8 cellular contexts compared by ENCODE assay signal in the genomic region with DNA sequence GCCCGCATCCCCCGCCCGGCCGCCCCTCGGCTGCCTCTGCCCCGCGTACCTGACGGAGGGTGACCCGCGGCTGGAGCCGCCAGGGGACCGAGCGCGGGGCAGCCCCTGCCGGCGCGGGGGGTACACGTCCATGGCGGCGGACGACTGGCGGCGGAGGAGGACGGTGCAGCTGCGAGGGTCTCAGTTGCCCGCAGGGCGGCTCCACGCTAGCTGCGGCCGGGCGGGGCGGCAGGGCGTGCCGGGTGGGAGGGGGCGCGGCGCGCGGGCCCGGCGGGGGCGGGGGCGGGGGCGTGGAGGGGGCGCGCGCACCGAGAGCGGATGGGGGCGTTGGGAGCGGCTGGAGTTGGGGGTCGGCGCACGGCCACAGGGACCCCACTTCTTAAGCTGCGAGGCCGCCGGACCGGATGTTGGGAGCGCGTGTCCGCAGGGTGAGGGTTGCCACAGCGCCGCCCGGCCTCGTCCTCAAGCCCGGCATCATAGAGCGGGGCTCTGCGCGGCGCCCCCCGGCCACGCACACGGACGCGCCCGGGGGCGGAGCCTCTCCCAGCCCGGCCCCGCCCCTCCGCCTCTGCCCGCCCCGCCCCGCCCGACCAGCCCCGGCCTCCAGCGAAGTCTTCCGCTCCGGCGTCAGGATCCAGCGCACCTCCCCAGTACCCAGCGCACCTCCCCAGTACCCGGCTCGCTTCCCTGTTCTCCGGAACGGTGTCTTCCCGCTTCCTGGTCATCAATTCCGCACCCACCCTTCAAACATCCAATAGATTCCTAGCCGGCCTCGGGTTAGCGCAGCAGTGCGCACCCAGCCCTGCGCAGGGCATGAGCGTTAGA. TPM values are rescaled to one million over a fixed set of nuclear protein-coding genes. Genes with fewer than 3 reads are reported as not detected.
DNase-seq lines count a peak whose midpoint lies in the region; ATAC-seq and TF ChIP-seq lines count a peak whose summit lies in the region.

TSS of gene DNAAF9 (minus strand) at position 244 of the 825 bp plus-strand sequence. CDS start at position 132, 112 bp downstream.

- peak; percentile 52 for TF ChIP-seq POLR2A in prostate gland (IDR thresholded peaks at IDR 0.05)
- TF ChIP-seq POLR2A in upper lobe of left lung (IDR thresholded peaks at IDR 0.05), result peak in 2 of 4 donors; percentile 55 to 66

- intact Hi-C loops in CD4-positive, alpha-beta T cell (cut with DNase I, micrococcal nuclease), result loop anchor here (5.0 kb wide), 4 partner anchors 200 to 755 kb away; partner anchors contain the start of genes IDH3B (in 1 of the 2), ITPA (in 1 of the 2), MRPS26 (in 1 of the 2) and NOP56 (in 1 of the 2)
- intact Hi-C loops in left ventricle myocardium inferior (cut with micrococcal nuclease) (no loop called here), prostate gland (cut with DNase I) (loop anchor here (5.0 kb wide), 1 partner anchor 65 kb away; the partner anchor contains the start of gene ATRN)

- peaks cover 39% of the 10 kb centered on the region for H3K4me1 ChIP-seq in left ventricle myocardium inferior
- no peaks in the 10 kb centered on the region for H3K4me1 ChIP-seq in prostate gland (replicated peaks)
- peaks cover 8 to 27% (median 18%) of the 10 kb centered on the region in 4 donors for H3K4me1 ChIP-seq in upper lobe of left lung

- CTCF ChIA-PET in CD4-positive, alpha-beta T cell (lab: Charles Lee), result no interaction called here

- peak within 1 kb of the TSS; percentile 92 for H3K27ac Mint-ChIP-seq in CD4-positive, alpha-beta T cell

- under 1% methylated on average over 38 of the region's 103 CpGs for WGBS in prostate gland
- WGBS in upper lobe of left lung, 2 donors, result 1% methylated on average over 28 to 48 of the region's 103 CpGs

- H3K27ac ChIP-seq in CD4-positive, alpha-beta T cell (ENCODE audit: low read depth, low read length), result peak within 1 kb of the TSS; percentile 65
- H3K27ac ChIP-seq in left ventricle myocardium inferior (replicated peaks), result peak within 1 kb of the TSS; percentile 93
- peak within 1 kb of the TSS; percentile 88 to 94 for H3K27ac ChIP-seq in prostate gland
- H3K27ac ChIP-seq in upper lobe of left lung, result peak within 1 kb of the TSS; percentile 88 to 93 (median 91)

- POLR2A ChIA-PET in CD4-positive, alpha-beta T cell (lab: Charles Lee), result interaction anchor here (0.6 to 1.6 kb wide), 10 partner anchors 10 to 756 kb away, joined by 3 to 20 read pairs (median 4); partner anchors contain the start of genes ATRN and IDH3B

- TF ChIP-seq CTCF in CD4-positive, alpha-beta T cell (IDR thresholded peaks at IDR 0.05), result peak; percentile 32
- TF ChIP-seq CTCF in left ventricle myocardium inferior (IDR thresholded peaks at IDR 0.05; ENCODE audit: borderline replicate concordance) (peak; percentile 63), prostate gland (IDR thresholded peaks at IDR 0.05) (peak in 2 of 4 experiments; percentile 34 to 41), upper lobe of left lung (IDR thresholded peaks at IDR 0.05) (peak; percentile 58 to 95 (median 73))

- H3K9me3 Mint-ChIP-seq in CD4-positive, alpha-beta T cell, result no peaks in the 10 kb centered on the region

- H3K36me3 ChIP-seq in MG63, result no peaks in the 10 kb centered on the region
- no peaks in the 10 kb centered on the region for H3K36me3 ChIP-seq in left ventricle myocardium inferior
- H3K36me3 ChIP-seq in prostate gland, result no peaks in the 10 kb centered on the region
- H3K36me3 ChIP-seq in upper lobe of left lung, result no peaks in the 10 kb centered on the region

- H3K27me3 ChIP-seq in CD4-positive, alpha-beta T cell (ENCODE audit: control insufficient read depth, insufficient read depth, low read length), result no peaks in the 10 kb centered on the region
- H3K27me3 ChIP-seq in MG63 (no peaks in the 10 kb centered on the region), left ventricle myocardium inferior (ENCODE audit: low read depth) (no peaks in the 10 kb centered on the region), prostate gland (replicated peaks; ENCODE audit: insufficient read depth) (no peaks in the 10 kb centered on the region), upper lobe of left lung (no peaks in the 10 kb centered on the region)

- no peaks in the 10 kb centered on the region for H3K27me3 Mint-ChIP-seq in CD4-positive, alpha-beta T cell

- H3K4me3 Mint-ChIP-seq in CD4-positive, alpha-beta T cell, result peak within 1 kb of the TSS; percentile 99

- H3K9me3 ChIP-seq in CD4-positive, alpha-beta T cell (ENCODE audit: control insufficient read depth, low read length), result no peaks in the 10 kb centered on the region
- H3K9me3 ChIP-seq in MG63, result no peaks in the 10 kb centered on the region
- no peaks in the 10 kb centered on the region for H3K9me3 ChIP-seq in left ventricle myocardium inferior (replicated peaks)
- no peaks in the 10 kb centered on the region for H3K9me3 ChIP-seq in prostate gland
- H3K9me3 ChIP-seq in upper lobe of left lung, result no peaks in the 10 kb centered on the region

- H3K4me1 Mint-ChIP-seq in CD4-positive, alpha-beta T cell (ENCODE audit: low read depth), result peaks cover 32% of the 10 kb centered on the region

- TF ChIP-seq EP300 in upper lobe of left lung (IDR thresholded peaks at IDR 0.05), result no peak

- H3K4me3 ChIP-seq in MG63 (peak within 1 kb of the TSS; percentile 62), left ventricle myocardium inferior (peak within 1 kb of the TSS; percentile 78), prostate gland (peak within 1 kb of the TSS; percentile 83 to 85), upper lobe of left lung (peak within 1 kb of the TSS; percentile 74 to 96 (median 90))

- peaks cover 14% of the 10 kb centered on the region for H3K36me3 Mint-ChIP-seq in CD4-positive, alpha-beta T cell (ENCODE audit: low read depth)

- peak; percentile 64 for ATAC-seq in CD4-positive, alpha-beta T cell (ENCODE audit: poor library complexity)
- peak; percentile 43 for ATAC-seq in GM21381 (IDR thresholded peaks at IDR 0.05; ENCODE audit: unreplicated experiment)
- peak; percentile 89 to 90 for ATAC-seq in upper lobe of left lung (ENCODE audit: low FRiP score in 2 of 2)

- DNase-seq in CD4-positive, alpha-beta T cell, result peak; percentile 51 to 74 (median 61)
- peak; percentile 64 for DNase-seq in MG63
- peak; percentile 52 to 76 (median 64) for DNase-seq in T-helper 1 cell
- DNase-seq in amniotic stem cell (lab: John Stamatoyannopoulos, UW), result peak; percentile 46
- DNase-seq in left ventricle myocardium inferior, result peak; percentile 81
- peak; percentile 76 for DNase-seq in prostate gland (ENCODE audit: low spot score)
- DNase-seq in upper lobe of left lung, result peak; percentile 86 to 95

RNA-seq across cellular contexts. Expression of gene DNAAF9, which starts in this region (rescaled TPM):
- total RNA-seq in CD4-positive, alpha-beta T cell, result 1 to 10 TPM; 3.0 TPM
- 0.86 and 1.9 TPM in 2 replicates for total RNA-seq in MG63 (2014; rRNA removed; shearing (Covaris generic); ENCODE audit: low replicate concordance)
- total RNA-seq in left ventricle myocardium inferior (26.2 TPM), prostate gland (10 to 100 TPM; 10.9 to 24.8 TPM), upper lobe of left lung (10 to 100 TPM; 17.6 to 45.1 (median 23.7) TPM)

Comparison
In these comparisons a context has a peak if more than half of its experiments do, and no peak if none do; other contexts are left out.
1. Peak in every context shown above with its lines: DNase-seq, ATAC-seq, H3K4me3 ChIP-seq and H3K27ac ChIP-seq.